ENCODE assay signal across 15 cellular contexts in genomic region chr13:24617394-24618218, GRCh38.
DNase-seq lines count a peak whose midpoint lies in the region; ATAC-seq, FAIRE-seq and TF ChIP-seq lines count a peak whose summit lies in the region.
"Had no signal": no experiment of that assay in that cellular context is flagged by ENCODE, and none has a peak within 500 bp of the region (broad histone marks: within the 10 kb centered on the region; RNA-seq: fewer than 3 reads in every experiment).

No MANE protein-coding gene starts in this region.

- TF ChIP-seq POLR2A in GM12892 (IDR thresholded peaks at IDR 0.05; ENCODE audit: low read depth, low read length) (no peak), erythroblast (IDR thresholded peaks at IDR 0.05; ENCODE audit: low read length) (no peak), transverse colon (IDR thresholded peaks at IDR 0.05) (no peak)

- H3K27me3 ChIP-seq in CD8-positive, alpha-beta T cell (ENCODE audit: insufficient read depth, low read length): no peaks in the 10 kb centered on the region
- H3K27me3 ChIP-seq in naive thymus-derived CD4-positive, alpha-beta T cell (ENCODE audit: control insufficient read depth in 2 of 2, insufficient read depth in 2 of 2, low read length in 2 of 2): no peaks in the 10 kb centered on the region
- H3K27me3 ChIP-seq in transverse colon: no peaks in the 10 kb centered on the region
- H3K27me3 ChIP-seq: heart right ventricle, ovary had no signal

- H3K4me1 Mint-ChIP-seq in CD8-positive, alpha-beta T cell (ENCODE audit: low read depth): peaks cover 36% of the 10 kb centered on the region
- peaks cover 55% of the 10 kb centered on the region for H3K4me1 Mint-ChIP-seq in activated CD8-positive, alpha-beta T cell treated with anti-CD3 and anti-CD28 coated beads, Interleukin-2, amount 10 ng/mL, durations not matched to agents 7 days and 5 days (ENCODE audit: low read depth)
- H3K4me1 Mint-ChIP-seq in naive thymus-derived CD4-positive, alpha-beta T cell: peaks cover 18 to 35% (median 31%) of the 10 kb centered on the region in 7 donors

- H3K36me3 Mint-ChIP-seq in CD8-positive, alpha-beta T cell: no peaks in the 10 kb centered on the region
- H3K36me3 Mint-ChIP-seq in activated CD8-positive, alpha-beta T cell treated with anti-CD3 and anti-CD28 coated beads, Interleukin-2, amount 10 ng/mL, durations not matched to agents 7 days and 5 days (ENCODE audit: low read depth): no peaks in the 10 kb centered on the region
- peaks cover 0 to 4% (median 0%) of the 10 kb centered on the region in 5 donors for H3K36me3 Mint-ChIP-seq in naive thymus-derived CD4-positive, alpha-beta T cell
- H3K36me3 Mint-ChIP-seq: CD14-positive monocyte had no signal

- H3K4me1 ChIP-seq in CD8-positive, alpha-beta T cell (ENCODE audit: insufficient read depth, low read length): peaks cover 28% of the 10 kb centered on the region
- H3K4me1 ChIP-seq in naive thymus-derived CD4-positive, alpha-beta T cell (ENCODE audit: control insufficient read depth in 2 of 2, insufficient read depth in 2 of 2, low read length in 2 of 2): peaks cover 17 to 31% of the 10 kb centered on the region in 2 donors
- H3K4me1 ChIP-seq in transverse colon: peaks cover 0 to 7% (median 2%) of the 10 kb centered on the region in 4 donors

- H3K9me3 ChIP-seq in CD8-positive, alpha-beta T cell (ENCODE audit: low read length): no peaks in the 10 kb centered on the region
- no peaks in the 10 kb centered on the region for H3K9me3 ChIP-seq in naive thymus-derived CD4-positive, alpha-beta T cell (ENCODE audit: control insufficient read depth in 2 of 3, low read length in 3 of 3)
- no peaks in the 10 kb centered on the region for H3K9me3 ChIP-seq in transverse colon
- H3K9me3 ChIP-seq: heart right ventricle, ovary had no signal

- peak overlapping the region; percentile 91 for H3K27ac Mint-ChIP-seq in CD8-positive, alpha-beta T cell
- peak overlapping the region; percentile 82 for H3K27ac Mint-ChIP-seq in activated CD8-positive, alpha-beta T cell treated with anti-CD3 and anti-CD28 coated beads, Interleukin-2, amount 10 ng/mL, durations not matched to agents 7 days and 5 days
- peak overlapping the region; percentile 60 to 90 (median 77) for H3K27ac Mint-ChIP-seq in naive thymus-derived CD4-positive, alpha-beta T cell
- H3K27ac Mint-ChIP-seq: HFFc6 had no signal

- H3K9me3 Mint-ChIP-seq in CD8-positive, alpha-beta T cell: no peaks in the 10 kb centered on the region
- H3K9me3 Mint-ChIP-seq in activated CD8-positive, alpha-beta T cell treated with anti-CD3 and anti-CD28 coated beads, Interleukin-2, amount 10 ng/mL, durations not matched to agents 7 days and 5 days (ENCODE audit: insufficient read depth): no peaks in the 10 kb centered on the region
- peaks cover 0 to 1% (median 0%) of the 10 kb centered on the region in 11 donors for H3K9me3 Mint-ChIP-seq in naive thymus-derived CD4-positive, alpha-beta T cell
- H3K9me3 Mint-ChIP-seq: HFFc6 had no signal

- ATAC-seq in CD8-positive, alpha-beta T cell: no peak
- peak; percentile 3 for ATAC-seq in activated CD8-positive, alpha-beta T cell treated with anti-CD3 and anti-CD28 coated beads, Interleukin-2, amount 10 ng/mL, durations not matched to agents 7 days and 5 days
- no peak for ATAC-seq in naive thymus-derived CD4-positive, alpha-beta T cell
- ATAC-seq: heart right ventricle had no signal

- intact Hi-C loops in CD8-positive, alpha-beta T cell (cut with DNase I, micrococcal nuclease): loop anchor here in 1 of 2 experiments (1.0 to 10.0 kb wide), 3 partner anchors 9 to 363 kb away; partner anchors contain the start of gene PARP4
- intact Hi-C loops in naive thymus-derived CD4-positive, alpha-beta T cell (cut with micrococcal nuclease): loop anchor here in 1 of 2 donors (1.0 kb wide), 1 partner anchor 9 kb away; no protein-coding TSS in a partner anchor
- intact Hi-C loops in transverse colon (cut with DNase I; ENCODE audit: low total_unique reads): no loop called here

- no peaks in the 10 kb centered on the region for H3K36me3 ChIP-seq in CD8-positive, alpha-beta T cell (ENCODE audit: insufficient read depth, low read length)
- H3K36me3 ChIP-seq in naive thymus-derived CD4-positive, alpha-beta T cell (ENCODE audit: control insufficient read depth in 2 of 3, insufficient read depth in 3 of 3, low read length in 3 of 3): no peaks in the 10 kb centered on the region
- H3K36me3 ChIP-seq in transverse colon: no peaks in the 10 kb centered on the region
- H3K36me3 ChIP-seq: heart right ventricle, ovary had no signal

- no peak overlapping the region for H3K4me3 ChIP-seq in CD8-positive, alpha-beta T cell (ENCODE audit: low read depth, low read length)
- no peak overlapping the region for H3K4me3 ChIP-seq in naive thymus-derived CD4-positive, alpha-beta T cell (ENCODE audit: low read length)
- no peak overlapping the region for H3K4me3 ChIP-seq in transverse colon
- H3K4me3 ChIP-seq: heart right ventricle, ovary had no signal

- H3K4me3 Mint-ChIP-seq in CD8-positive, alpha-beta T cell: no peak overlapping the region
- no peak overlapping the region for H3K4me3 Mint-ChIP-seq in activated CD8-positive, alpha-beta T cell treated with anti-CD3 and anti-CD28 coated beads, Interleukin-2, amount 10 ng/mL, durations not matched to agents 7 days and 5 days
- peak overlapping the region in 2 of 10 donors; percentile 8 to 39 for H3K4me3 Mint-ChIP-seq in naive thymus-derived CD4-positive, alpha-beta T cell
- H3K4me3 Mint-ChIP-seq: CD14-positive monocyte, HFFc6 had no signal

- POLR2A ChIA-PET in CD8-positive, alpha-beta T cell (lab: Charles Lee): interaction anchor here (0.8 to 1.2 kb wide), 2 partner anchors 12 to 14 kb away, joined by 3 to 5 read pairs; no protein-coding TSS in a partner anchor
- POLR2A ChIA-PET in activated CD8-positive, alpha-beta T cell treated with anti-CD3 and anti-CD28 coated beads, Interleukin-2, amount 10 ng/mL, durations not matched to agents 7 days and 5 days (lab: Charles Lee): interaction anchor here (0.6 to 1.2 kb wide), 4 partner anchors 12 to 305 kb away, joined by 3 to 9 read pairs (median 3); a partner anchor contains a TSS
- POLR2A ChIA-PET in naive thymus-derived CD4-positive, alpha-beta T cell (lab: Charles Lee): no interaction called here

- CTCF ChIA-PET in CD8-positive, alpha-beta T cell (lab: Charles Lee): interaction anchor here (0.8 to 2.6 kb wide), 2 partner anchors 11 to 12 kb away, joined by 3 to 12 read pairs; no protein-coding TSS in a partner anchor
- CTCF ChIA-PET in activated CD8-positive, alpha-beta T cell treated with anti-CD3 and anti-CD28 coated beads, Interleukin-2, amount 10 ng/mL, durations not matched to agents 7 days and 5 days (lab: Charles Lee): interaction anchor here (1.0 to 2.6 kb wide), 4 partner anchors 10 to 110 kb away, joined by 3 to 17 read pairs (median 5); no protein-coding TSS in a partner anchor
- CTCF ChIA-PET in naive thymus-derived CD4-positive, alpha-beta T cell (lab: Charles Lee): interaction anchor here (1.6 kb wide), 1 partner anchor 11 kb away, joined by 8 read pairs; no protein-coding TSS in a partner anchor

- TF ChIP-seq CTCF in CD8-positive, alpha-beta T cell (IDR thresholded peaks at IDR 0.05): no peak
- no peak for TF ChIP-seq CTCF in transverse colon (IDR thresholded peaks at IDR 0.05)

- peak overlapping the region; percentile 54 for H3K27ac ChIP-seq in CD8-positive, alpha-beta T cell (ENCODE audit: low read depth, low read length)
- no peak overlapping the region for H3K27ac ChIP-seq in naive thymus-derived CD4-positive, alpha-beta T cell (ENCODE audit: low read depth, low read length)
- H3K27ac ChIP-seq in transverse colon: no peak overlapping the region
- H3K27ac ChIP-seq: epithelial cell of prostate, ovary had no signal

- WGBS in transverse colon (ENCODE audit: low coverage in 1 of 2), 2 donors: 93 to 97% methylated on average over 6 to 13 of the region's 13 CpGs

- H3K27me3 Mint-ChIP-seq in CD8-positive, alpha-beta T cell (ENCODE audit: low read depth): no peaks in the 10 kb centered on the region
- H3K27me3 Mint-ChIP-seq in activated CD8-positive, alpha-beta T cell treated with anti-CD3 and anti-CD28 coated beads, Interleukin-2, amount 10 ng/mL, durations not matched to agents 7 days and 5 days (ENCODE audit: low read depth): no peaks in the 10 kb centered on the region
- H3K27me3 Mint-ChIP-seq in naive thymus-derived CD4-positive, alpha-beta T cell: no peaks in the 10 kb centered on the region

- FAIRE-seq in GM12892 (lab: Jason Lieb, UNC): peak; percentile 40
- FAIRE-seq: colon had no signal

- TF ChIP-seq EP300 in transverse colon (IDR thresholded peaks at IDR 0.05; ENCODE audit: low read depth): no peak

- in situ Hi-C loops in transverse colon (cut with MboI; ENCODE audit: low pct_ligation_motif_present in 1 of 4, low pct_unique_long_range_greater_than_20kb in 1 of 4, low sequenced_read_pairs in 3 of 4): no loop called here

- no peak for DNase-seq in CD8-positive, alpha-beta T cell
- DNase-seq in GM12892 (ENCODE audit: insufficient read length): no peak
- no peak for DNase-seq in activated CD8-positive, alpha-beta T cell treated with anti-CD3 and anti-CD28 coated beads, Interleukin-2, amount 10 ng/mL, durations not matched to agents 7 days and 5 days
- DNase-seq in naive thymus-derived CD4-positive, alpha-beta T cell: no peak
- no peak for DNase-seq in erythroblast (lab: John Stamatoyannopoulos, UW)
- no peak for DNase-seq in stimulated activated CD4-positive, alpha-beta T cell treated with anti-CD3 and anti-CD28 coated beads, Interleukin-2, amount 100 ng/mL, for 48 hours
- no peak for DNase-seq in transverse colon
- DNase-seq: heart right ventricle, HFFc6, NCI-H1417 treated with DMSO at 0.1 percent for 48 hours, NCI-H345, ovary had no signal
